In genomic region chr1:25245809-25246599, GRCh38 we compare ENCODE assay signal across 8 cellular contexts. TPM values are rescaled to one million over a fixed set of nuclear protein-coding genes. Genes with fewer than 3 reads are reported as not detected.
DNase-seq lines count a peak whose midpoint lies in the region; ATAC-seq, FAIRE-seq and TF ChIP-seq lines count a peak whose summit lies in the region.

No MANE protein-coding gene starts in this region.

- peaks cover 15% of the 10 kb centered on the region for H4K20me1 ChIP-seq in endothelial cell of umbilical vein (replicated peaks; ENCODE audit: control insufficient read depth, extremely low read depth, insufficient read depth, low read length)

- H3K27ac Mint-ChIP-seq in activated naive CD4-positive, alpha-beta T cell treated with anti-CD3 and anti-CD28 coated beads for 36 hours, result peak overlapping the region; percentile 99
- peak overlapping the region; percentile 82 to 100 (median 100) for H3K27ac Mint-ChIP-seq in naive B cell

- POLR2A ChIA-PET in endothelial cell of umbilical vein (lab: Charles Lee), result no interaction called here

- H3K9me1 ChIP-seq in endothelial cell of umbilical vein (replicated peaks; ENCODE audit: control insufficient read depth, extremely low read depth, insufficient read depth, low read length), result no peaks in the 10 kb centered on the region

- peak overlapping the region; percentile 86 for H3K4me2 ChIP-seq in endothelial cell of umbilical vein (ENCODE audit: insufficient read depth, low read length)

- TF ChIP-seq CTCF in Peyer's patch (IDR thresholded peaks at IDR 0.05), result no peak
- no peak for TF ChIP-seq CTCF in endothelial cell of umbilical vein (IDR thresholded peaks at IDR 0.05; ENCODE audit: extremely low read depth in 1 of 2, insufficient read depth in 1 of 2, low read depth in 1 of 2, low read length in 2 of 2)

- peak overlapping the region; percentile 96 for H3K4me3 Mint-ChIP-seq in activated naive CD4-positive, alpha-beta T cell treated with anti-CD3 and anti-CD28 coated beads for 36 hours
- H3K4me3 Mint-ChIP-seq in naive B cell, result peak overlapping the region; percentile 95 to 99 (median 98)

- TF ChIP-seq POLR2A in Peyer's patch (IDR thresholded peaks at IDR 0.05), result peak in 1 of 2 donors; percentile 17
- TF ChIP-seq POLR2A in endothelial cell of umbilical vein (IDR thresholded peaks at IDR 0.05; ENCODE audit: low read depth, low read length), result no peak

- no peak for DNase-seq in activated naive CD4-positive, alpha-beta T cell treated with anti-CD3 and anti-CD28 coated beads for 36 hours
- no peak for DNase-seq in activated naive CD4-positive, alpha-beta T cell treated with anti-CD3 and anti-CD28 coated beads, Interleukin-2, amount 50 U/mL, for 16 hours
- peak in 1 of 3 donors; percentile 63 for DNase-seq in Peyer's patch
- DNase-seq in endothelial cell of umbilical vein (ENCODE audit: low read depth, low spot score), result peak; percentile 40
- DNase-seq in naive B cell, result no peak
- no peak for DNase-seq in activated CD4-positive, alpha-beta T cell treated with anti-CD3 and anti-CD28 coated beads, Interleukin-2, amount 50 U/mL, for 1 hour

- H3K4me3 ChIP-seq in Peyer's patch (peak overlapping the region; percentile 72 to 97 (median 88)), endothelial cell of umbilical vein (replicated peaks in 1 of 3; ENCODE audit: insufficient read depth in 1 of 3, low read depth in 1 of 3, low read length in 3 of 3) (peak overlapping the region; percentile 68 to 97 (median 86))

- no peaks in the 10 kb centered on the region for H3K9me3 Mint-ChIP-seq in activated naive CD4-positive, alpha-beta T cell treated with anti-CD3 and anti-CD28 coated beads for 36 hours
- no peaks in the 10 kb centered on the region for H3K9me3 Mint-ChIP-seq in naive B cell

- H3K27me3 Mint-ChIP-seq in activated naive CD4-positive, alpha-beta T cell treated with anti-CD3 and anti-CD28 coated beads for 36 hours (ENCODE audit: low read depth), result no peaks in the 10 kb centered on the region
- no peaks in the 10 kb centered on the region for H3K27me3 Mint-ChIP-seq in naive B cell

- BruUV-seq in endothelial cell of umbilical vein (replicated peaks; lab: Mats Ljungman, UMichigan), result no TSS peak

- peaks cover 0 to 52% (median 0%) of the 10 kb centered on the region in 3 donors for H3K36me3 ChIP-seq in Peyer's patch
- peaks cover 7 to 24% of the 10 kb centered on the region in 2 experiments for H3K36me3 ChIP-seq in endothelial cell of umbilical vein (ENCODE audit: control insufficient read depth in 2 of 2, extremely low read depth in 1 of 2, insufficient read depth in 2 of 2, low read length in 2 of 2)

- FAIRE-seq in endothelial cell of umbilical vein (lab: Jason Lieb, UNC), result no peak

- intact Hi-C loops in activated naive CD4-positive, alpha-beta T cell treated with anti-CD3 and anti-CD28 coated beads for 36 hours (cut with micrococcal nuclease), result loop anchor here (5.0 to 10.0 kb wide), 4 partner anchors 91 to 1059 kb away; partner anchors contain the start of genes MTFR1L, PAFAH2, TMEM50A and UBXN11
- intact Hi-C loops in endothelial cell of umbilical vein (cut with micrococcal nuclease), result loop anchor here (5.0 kb wide), 3 partner anchors 91 to 276 kb away; partner anchors contain the start of gene TMEM50A

- no peak for ATAC-seq in naive B cell (ENCODE audit: low read depth in 2 of 2)
- no peak for ATAC-seq in GM21576 (IDR thresholded peaks at IDR 0.05; ENCODE audit: unreplicated experiment)
- no peak for ATAC-seq in HG03565 (IDR thresholded peaks at IDR 0.05; ENCODE audit: unreplicated experiment)

- dilution Hi-C loops in endothelial cell of umbilical vein (cut with MboI; ENCODE audit: extremely low pct_ligation_motif_present, low sequenced_read_pairs), result no loop called here

- H3K27me3 ChIP-seq in Peyer's patch (no peaks in the 10 kb centered on the region), endothelial cell of umbilical vein (ENCODE audit: control insufficient read depth in 2 of 2, insufficient read depth in 2 of 2, low read length in 2 of 2) (no peaks in the 10 kb centered on the region)

- H3K27ac ChIP-seq in Peyer's patch (peak overlapping the region; percentile 94 to 99 (median 99)), endothelial cell of umbilical vein (ENCODE audit: insufficient read depth, low read depth, low read length) (peak overlapping the region; percentile 89)

- H3K4me1 Mint-ChIP-seq in activated naive CD4-positive, alpha-beta T cell treated with anti-CD3 and anti-CD28 coated beads for 36 hours (ENCODE audit: low read depth), result peaks cover 52% of the 10 kb centered on the region
- H3K4me1 Mint-ChIP-seq in naive B cell, result peaks cover 21 to 60% (median 53%) of the 10 kb centered on the region in 3 donors

- H3K9ac ChIP-seq in endothelial cell of umbilical vein (replicated peaks; ENCODE audit: extremely low read depth, insufficient read depth, low read length), result peak overlapping the region; percentile 98

- H3K9me3 ChIP-seq in Peyer's patch (no peaks in the 10 kb centered on the region), endothelial cell of umbilical vein (replicated peaks; ENCODE audit: control insufficient read depth, insufficient read depth, low read length) (no peaks in the 10 kb centered on the region)

- CTCF ChIA-PET in activated naive CD4-positive, alpha-beta T cell treated with anti-CD3 and anti-CD28 coated beads for 36 hours (lab: Charles Lee), result no interaction called here
- CTCF ChIA-PET in endothelial cell of umbilical vein (lab: Charles Lee), result no interaction called here

- no peak overlapping the region for H2AFZ ChIP-seq in endothelial cell of umbilical vein (ENCODE audit: low read depth, low read length)

- H3K36me3 Mint-ChIP-seq in activated naive CD4-positive, alpha-beta T cell treated with anti-CD3 and anti-CD28 coated beads for 36 hours (ENCODE audit: low read depth), result peaks cover 38% of the 10 kb centered on the region
- peaks cover 0 to 16% of the 10 kb centered on the region in 2 donors for H3K36me3 Mint-ChIP-seq in naive B cell

- H3K4me1 ChIP-seq in Peyer's patch (peaks cover 0 to 50% (median 2%) of the 10 kb centered on the region in 4 donors), endothelial cell of umbilical vein (ENCODE audit: control insufficient read depth, extremely low read depth, insufficient read depth, low read length) (peaks cover 20% of the 10 kb centered on the region)

- peaks cover 38% of the 10 kb centered on the region for H3K79me2 ChIP-seq in endothelial cell of umbilical vein (ENCODE audit: control insufficient read depth, insufficient read depth, low read length)

TF ChIP-seq in endothelial cell of umbilical vein, 7 proteins besides CTCF, POLR2A, EP300 and RAD21 (continues in another document):
- TF ChIP-seq MYC (IDR thresholded peaks at IDR 0.05; ENCODE audit: low read depth, low read length) (no peak), POLR2AphosphoS5 (IDR thresholded peaks at IDR 0.05; ENCODE audit: insufficient read depth, low read depth, low read length) (no peak), JUN (IDR thresholded peaks at IDR 0.05; ENCODE audit: borderline replicate concordance, insufficient read depth, insufficient read length, low read depth) (no peak), EZH2 (IDR thresholded peaks at IDR 0.05; ENCODE audit: borderline replicate concordance, low read depth, low read length, severe bottlenecking) (no peak), FOS (IDR thresholded peaks at IDR 0.05; ENCODE audit: borderline replicate concordance, insufficient read depth, low read length) (no peak), GATA2 (IDR thresholded peaks at IDR 0.05; ENCODE audit: insufficient read depth, insufficient read length, low read depth, low read length) (no peak)

RNA-seq across cellular contexts. Expression of gene RSRP1, which starts 1.2 kb away (rescaled TPM):
- total RNA-seq in activated naive CD4-positive, alpha-beta T cell treated with anti-CD3 and anti-CD28 coated beads for 36 hours, result 100 to 1,000 TPM; 101 to 110 TPM
- total RNA-seq in Peyer's patch (100 to 1,000 TPM; 229 to 358 (median 274) TPM), endothelial cell of umbilical vein (99.4 and 102 TPM in 2 replicates)
- polyA plus RNA-seq in endothelial cell of umbilical vein (42.5 and 50.5 TPM in 2 replicates), naive B cell (ENCODE audit: low read depth in 6 of 6) (10 to 100 TPM; 34.2 to 78.0 (median 68.9) TPM)
- 18.4 and 30.7 TPM in 2 replicates for polyA plus RNA-seq in endothelial cell of umbilical vein (2011; cell fraction: cytosol; rRNA removed)
- 345 and 504 TPM in 2 replicates for polyA plus RNA-seq in endothelial cell of umbilical vein (2011; cell fraction: nucleus; rRNA removed)
- 41.7 and 54.9 TPM in 2 replicates for polyA plus RNA-seq in endothelial cell of umbilical vein (2012)
- 64.9 and 68.5 TPM in 2 replicates for polyA minus RNA-seq in endothelial cell of umbilical vein
- polyA minus RNA-seq in endothelial cell of umbilical vein (2011; cell fraction: cytosol; rRNA and poly(A)+ RNA removed), result 24.6 TPM
- polyA minus RNA-seq in endothelial cell of umbilical vein (2011; cell fraction: nucleus; rRNA and poly(A)+ RNA removed), result 135 and 169 TPM in 2 replicates

RNA-seq across cellular contexts. Expression of gene SYF2, which starts 13.7 kb away (rescaled TPM):
- 10 to 100 TPM; 39.7 to 46.8 TPM for total RNA-seq in activated naive CD4-positive, alpha-beta T cell treated with anti-CD3 and anti-CD28 coated beads for 36 hours
- total RNA-seq in Peyer's patch, result 10 to 100 TPM; 24.8 to 45.7 (median 30.9) TPM
- 38.0 and 40.2 TPM in 2 replicates for total RNA-seq in endothelial cell of umbilical vein
- polyA plus RNA-seq in endothelial cell of umbilical vein, result 5.9 and 9.3 TPM in 2 replicates
- 25.7 and 27.4 TPM in 2 replicates for polyA plus RNA-seq in endothelial cell of umbilical vein (2011; cell fraction: cytosol; rRNA removed)
- 11.3 and 16.2 TPM in 2 replicates for polyA plus RNA-seq in endothelial cell of umbilical vein (2011; cell fraction: nucleus; rRNA removed)
- polyA plus RNA-seq in endothelial cell of umbilical vein (2012), result 35.8 and 50.8 TPM in 2 replicates
- polyA minus RNA-seq in endothelial cell of umbilical vein, result 4.9 and 5.9 TPM in 2 replicates
- 6.2 TPM for polyA minus RNA-seq in endothelial cell of umbilical vein (2011; cell fraction: cytosol; rRNA and poly(A)+ RNA removed)
- 11.2 and 11.4 TPM in 2 replicates for polyA minus RNA-seq in endothelial cell of umbilical vein (2011; cell fraction: nucleus; rRNA and poly(A)+ RNA removed)
- polyA plus RNA-seq in naive B cell (ENCODE audit: low read depth in 6 of 6), result 10 to 100 TPM; 69.2 to 93.1 (median 78.0) TPM

RNA-seq across cellular contexts. Expression of gene RHD, which starts 26.3 kb away (rescaled TPM):
- not detected for total RNA-seq in activated naive CD4-positive, alpha-beta T cell treated with anti-CD3 and anti-CD28 coated beads for 36 hours
- total RNA-seq in Peyer's patch, result not detected
- total RNA-seq in endothelial cell of umbilical vein, result not detected in 2 replicates
- polyA plus RNA-seq in endothelial cell of umbilical vein, result not detected in 2 replicates
- polyA plus RNA-seq in endothelial cell of umbilical vein (2011; cell fraction: cytosol; rRNA removed), result not detected in 2 replicates
- polyA plus RNA-seq in endothelial cell of umbilical vein (2011; cell fraction: nucleus; rRNA removed), result not detected in 2 replicates
- 0.10 and 0.17 TPM in 2 replicates for polyA plus RNA-seq in endothelial cell of umbilical vein (2012)
- 1.2 and 5.0 TPM in 2 replicates for polyA minus RNA-seq in endothelial cell of umbilical vein
- not detected for polyA minus RNA-seq in endothelial cell of umbilical vein (2011; cell fraction: cytosol; rRNA and poly(A)+ RNA removed)
- not detected in 2 replicates for polyA minus RNA-seq in endothelial cell of umbilical vein (2011; cell fraction: nucleus; rRNA and poly(A)+ RNA removed)
- polyA plus RNA-seq in naive B cell (ENCODE audit: low read depth in 6 of 6), result under 1 TPM in 5 of 6 donors, not detected in 1; 0.29 to 0.62 (median 0.39) TPM
